Comparison of ENCODE assay signal across 7 cellular contexts in the genomic region with DNA sequence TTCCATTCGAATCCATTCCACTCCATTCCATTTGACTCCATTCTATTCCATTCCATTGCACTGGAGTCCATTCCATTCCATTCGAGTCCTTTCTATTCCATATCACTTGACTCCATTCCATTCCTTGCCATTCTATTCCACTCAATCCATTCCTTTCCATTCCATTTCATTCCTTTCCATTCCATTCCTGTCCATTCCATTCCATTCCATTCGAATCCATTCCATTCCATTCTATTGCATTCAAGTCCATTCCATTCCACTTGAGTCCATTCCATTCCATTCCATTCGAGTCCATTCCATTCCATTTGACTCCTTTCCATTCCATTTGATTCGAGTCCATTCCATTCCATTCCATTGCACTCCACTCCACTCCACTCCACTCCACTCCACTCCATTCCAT.
DNase-seq lines count a peak whose midpoint lies in the region; ATAC-seq and TF ChIP-seq lines count a peak whose summit lies in the region.
"Not testable (repeated sequence)": the region's sequence is repeated elsewhere in the genome, so short reads cannot be mapped to it uniquely, and the experiment has no call there.

No MANE protein-coding gene starts in this region.

- not testable (repeated sequence) for H3K27me3 ChIP-seq in HUES48 (ENCODE audit: control insufficient read depth, insufficient read depth, low read length); HUES64 (ENCODE audit: insufficient read depth, low read length); Karpas-422 (ENCODE audit: low read length); endodermal cell (ENCODE audit: control insufficient read depth, insufficient read depth, low read length, poor library complexity, severe bottlenecking); iPS-20b (ENCODE audit: insufficient read depth, low read length); liver (ENCODE audit: control insufficient read depth in 4 of 4, insufficient read depth in 4 of 4, low read length in 3 of 4)

- not testable (repeated sequence) for H3K4me1 ChIP-seq in HUES48 (ENCODE audit: control insufficient read depth, insufficient read depth, low read length); HUES64 (ENCODE audit: insufficient read depth, low read length); Karpas-422 (ENCODE audit: low read length); endodermal cell (ENCODE audit: control insufficient read depth, insufficient read depth, low read length); iPS-20b (ENCODE audit: insufficient read depth, low read length); liver (ENCODE audit: control insufficient read depth in 4 of 4, insufficient read depth in 4 of 4, low read length in 3 of 4); mucosa of descending colon (ENCODE audit: low read depth)

- not testable (repeated sequence) for H3K79me2 ChIP-seq in Karpas-422 (ENCODE audit: low read length)

- not testable (repeated sequence) for H3K27me3 Mint-ChIP-seq in endodermal cell (ENCODE audit: insufficient read depth)

- peak; percentile 34 for DNase-seq in Karpas-422
- not testable (repeated sequence) for DNase-seq in endodermal cell, mucosa of descending colon

- H3K4me3 Mint-ChIP-seq in endodermal cell, result not testable (repeated sequence)

- H3K36me3 ChIP-seq in HUES48 (ENCODE audit: control insufficient read depth, insufficient read depth, low read length); HUES64 (ENCODE audit: insufficient read depth, low read length); Karpas-422 (ENCODE audit: insufficient read depth, low read length); endodermal cell (ENCODE audit: control insufficient read depth, insufficient read depth, low read length); iPS-20b (ENCODE audit: insufficient read depth, low read depth, low read length); liver (ENCODE audit: control insufficient read depth in 4 of 4, insufficient read depth in 3 of 4, low read depth in 1 of 4, low read length in 3 of 4); mucosa of descending colon (ENCODE audit: low read depth): not testable (repeated sequence)

- not testable (repeated sequence) for TF ChIP-seq RAD21 in liver (IDR thresholded peaks at IDR 0.05)

- ATAC-seq in mucosa of descending colon, result peak; percentile 5

- H3K9me2 ChIP-seq in Karpas-422 (replicated peaks; ENCODE audit: insufficient read depth, low read length), result not testable (repeated sequence)

- H3K27ac ChIP-seq in HUES48 (ENCODE audit: low read depth, low read length); HUES64 (ENCODE audit: low read depth, low read length); Karpas-422 (ENCODE audit: low read length); endodermal cell (ENCODE audit: low read depth, low read length); iPS-20b (ENCODE audit: low read length); liver (ENCODE audit: low read depth in 1 of 2, low read length in 2 of 2): not testable (repeated sequence)

- H4K20me1 ChIP-seq in Karpas-422 (ENCODE audit: insufficient read depth, low read depth, low read length), result not testable (repeated sequence)

- intact Hi-C loops in mucosa of descending colon (cut with DNase I, micrococcal nuclease), result not testable (repeated sequence)

- H3K9ac ChIP-seq in HUES48 (ENCODE audit: low read depth, low read length); HUES64 (ENCODE audit: low read depth, low read length); Karpas-422 (ENCODE audit: low read length); endodermal cell (ENCODE audit: extremely low read depth, low read length, poor library complexity, severe bottlenecking); iPS-20b (ENCODE audit: low read depth, low read length); liver (ENCODE audit: low read depth in 1 of 2, low read length in 2 of 2): not testable (repeated sequence)

- TF ChIP-seq CTCF in endodermal cell (conservative IDR thresholded peaks at IDR 0.05); liver (IDR thresholded peaks at IDR 0.05; ENCODE audit: low read depth, low read length, missing input control); mucosa of descending colon (IDR thresholded peaks at IDR 0.05): not testable (repeated sequence)

- H3K4me2 ChIP-seq in Karpas-422 (ENCODE audit: low read depth, low read length, poor library complexity, severe bottlenecking), result not testable (repeated sequence)

- not testable (repeated sequence) for H3K4me1 Mint-ChIP-seq in endodermal cell

- not testable (repeated sequence) for H3K27ac Mint-ChIP-seq in endodermal cell

- H2AFZ ChIP-seq in Karpas-422 (ENCODE audit: low read length), result not testable (repeated sequence)

- H3K9me3 ChIP-seq in HUES48 (ENCODE audit: control insufficient read depth, insufficient read depth, low read length) (peaks cover 92% of the 10 kb centered on the region), HUES64 (ENCODE audit: insufficient read depth, low read depth, low read length) (peaks cover 91% of the 10 kb centered on the region), Karpas-422 (ENCODE audit: low read length) (peaks cover 50% of the 10 kb centered on the region), endodermal cell (ENCODE audit: control insufficient read depth, low read length) (peaks cover 91% of the 10 kb centered on the region), iPS-20b (ENCODE audit: insufficient read depth, low read depth, low read length) (peaks cover 94% of the 10 kb centered on the region), liver (ENCODE audit: control insufficient read depth in 4 of 4, low read length in 3 of 4) (peaks cover 14 to 47% (median 35%) of the 10 kb centered on the region in 4 donors), mucosa of descending colon (peaks cover 89% of the 10 kb centered on the region)

- H3K9me3 Mint-ChIP-seq in endodermal cell, result peaks cover 88% of the 10 kb centered on the region

- WGBS in HUES64, result 53% methylated on average over 5 of the region's 5 CpGs
- WGBS in endodermal cell (ENCODE audit: insufficient coverage in 1 of 2, insufficient read length in 1 of 2), 2 experiments, result 45 to 49% methylated on average over 5 of the region's 5 CpGs
- WGBS in liver, result 42% methylated on average over 5 of the region's 5 CpGs

- H3K36me3 Mint-ChIP-seq in endodermal cell (ENCODE audit: low read depth), result peaks cover 31% of the 10 kb centered on the region

- peak overlapping the region; percentile 1; the same call in 1 of the 2 replicates for H3K4me3 ChIP-seq in HUES48 (ENCODE audit: low read depth, low read length)
- peak overlapping the region; percentile 1; the same call in 1 of the 2 replicates for H3K4me3 ChIP-seq in HUES64 (ENCODE audit: low read length)
- not testable (repeated sequence) for H3K4me3 ChIP-seq in Karpas-422 (ENCODE audit: low read length); mucosa of descending colon
- peak overlapping the region; percentile 7 for H3K4me3 ChIP-seq in endodermal cell (ENCODE audit: low read length)
- H3K4me3 ChIP-seq in iPS-20b (ENCODE audit: low read length), result peak overlapping the region; percentile 11; the same call in 1 of the 2 replicates
- peak overlapping the region in 2 of 3 donors; percentile 28 to 35 for H3K4me3 ChIP-seq in liver (ENCODE audit: low read depth in 1 of 3, low read length in 3 of 3)
